ENCODE assay signal across 21 cellular contexts in genomic region chr18:12907258-12907925, GRCh38. TPM values are rescaled to one million over a fixed set of nuclear protein-coding genes. Genes with fewer than 3 reads are reported as not detected.
A peak's percentile ranks its signal among the peaks of the same experiment; 100 is the strongest.
DNase-seq lines count a peak whose midpoint lies in the region; ATAC-seq and TF ChIP-seq lines count a peak whose summit lies in the region.
"Had no signal": no experiment of that assay in that cellular context is flagged by ENCODE, and none has a peak within 500 bp of the region (broad histone marks: within the 10 kb centered on the region; RNA-seq: fewer than 3 reads in every experiment).

No MANE protein-coding gene starts in this region.

- intact Hi-C loops in PC-3 (cut with micrococcal nuclease), result no loop called here

- H3K9ac ChIP-seq in PC-3 (ENCODE audit: low read length), result no peak overlapping the region
- H3K9ac ChIP-seq: BLaER1 treated with 17β-estradiol and CSF1 and Interleukin-3, amounts not matched to agents 10 nM and 100 nM had no signal

- peaks cover 10% of the 10 kb centered on the region for H3K4me1 Mint-ChIP-seq in stimulated activated memory B cell treated with anti-CD40 and anti-IgM and Interleukin-4, amounts not matched to agents 10 μg/mL and 1 μg/mL and 100 μg/mL, for 72 hours

- CTCF ChIA-PET in PC-3 (lab: Charles Lee), result no interaction called here

- H3K27ac Mint-ChIP-seq in stimulated activated memory B cell treated with anti-CD40 and anti-IgM and Interleukin-4, amounts not matched to agents 10 μg/mL and 1 μg/mL and 100 μg/mL, for 72 hours, result no peak overlapping the region
- H3K27ac Mint-ChIP-seq: activated CD4-positive, alpha-beta T cell treated with anti-CD3 and anti-CD28 coated beads for 36 hours had no signal

- H2AFZ ChIP-seq in PC-3 (ENCODE audit: low read length), result 0 out of 2 replicates have a peak overlapping the region, but pooled peaks have one; percentile 3

- H3K4me3 Mint-ChIP-seq in stimulated activated memory B cell treated with anti-CD40 and anti-IgM and Interleukin-4, amounts not matched to agents 10 μg/mL and 1 μg/mL and 100 μg/mL, for 72 hours, result no peak overlapping the region
- H3K4me3 Mint-ChIP-seq: activated CD4-positive, alpha-beta T cell treated with anti-CD3 and anti-CD28 coated beads for 36 hours; immature natural killer cell had no signal

- H3K36me3 Mint-ChIP-seq in stimulated activated memory B cell treated with anti-CD40 and anti-IgM and Interleukin-4, amounts not matched to agents 10 μg/mL and 1 μg/mL and 100 μg/mL, for 72 hours, result no peaks in the 10 kb centered on the region
- H3K36me3 Mint-ChIP-seq: immature natural killer cell had no signal

- H3K9me3 ChIP-seq in PC-3 (ENCODE audit: low read length), result no peaks in the 10 kb centered on the region
- H3K9me3 ChIP-seq: body of pancreas, upper lobe of right lung had no signal

- no peaks in the 10 kb centered on the region for H3F3A ChIP-seq in PC-3 (ENCODE audit: low read length, unreplicated experiment)

- H3K9me3 Mint-ChIP-seq in stimulated activated memory B cell treated with anti-CD40 and anti-IgM and Interleukin-4, amounts not matched to agents 10 μg/mL and 1 μg/mL and 100 μg/mL, for 72 hours, result no peaks in the 10 kb centered on the region

- no peaks in the 10 kb centered on the region for H3K9me2 ChIP-seq in PC-3 (replicated peaks; ENCODE audit: low read length)

- no TSS peak for BruUV-seq in PC-3 (replicated peaks; lab: Mats Ljungman, UMichigan)

- H4K20me1 ChIP-seq in PC-3 (ENCODE audit: low read length), result no peaks in the 10 kb centered on the region
- H4K20me1 ChIP-seq: BLaER1 treated with 17β-estradiol and CSF1 and Interleukin-3, amounts not matched to agents 10 nM and 100 nM had no signal

- H3K27ac ChIP-seq in PC-3 (ENCODE audit: low read length) (no peak overlapping the region), coronary artery (peak overlapping the region; percentile 73 to 74)
- H3K27ac ChIP-seq: BLaER1 treated with 17β-estradiol and CSF1 and Interleukin-3, amounts not matched to agents 10 nM and 100 nM; body of pancreas; upper lobe of right lung had no signal

- POLR2A ChIA-PET in PC-3 (lab: Charles Lee; ENCODE audit: unreplicated experiment), result no interaction called here

- DNase-seq in PC-3 (no peak), coronary artery (ENCODE audit: low spot score) (no peak), left kidney (ENCODE audit: low read depth, low spot score) (peak; percentile 18), smooth muscle cell of the brain vasculature (ENCODE audit: low read depth, low spot score) (peak; percentile 52), superior temporal gyrus (ENCODE audit: extremely low spot score) (no peak), NCI-H1105 (lab: John Stamatoyannopoulos, UW) (no peak)
- DNase-seq: activated CD4-positive, alpha-beta T cell treated with anti-CD3 and anti-CD28 coated beads for 36 hours; body of pancreas; DMS153; effector CD8-positive, alpha-beta T cell; immature natural killer cell; NCI-H2029 treated with DMSO at 0.1 percent for 48 hours; NCI-H510A treated with DMSO at 0.1 percent for 48 hours; nucleus accumbens; small intestine; T1000; upper lobe of right lung had no signal

- no peaks in the 10 kb centered on the region for H3K79me2 ChIP-seq in PC-3 (ENCODE audit: low read length)

- TF ChIP-seq CTCF in PC-3 (conservative IDR thresholded peaks at IDR 0.05; ENCODE audit: low read depth, low read length), result no peak
- no peak for TF ChIP-seq CTCF in coronary artery (IDR thresholded peaks at IDR 0.05)

- no peak for ATAC-seq in PC-3
- no peak for ATAC-seq in stimulated activated memory B cell treated with anti-CD40 and anti-IgM and Interleukin-4, amounts not matched to agents 10 μg/mL and 1 μg/mL and 100 μg/mL, for 72 hours
- ATAC-seq in HG03432 (IDR thresholded peaks at IDR 0.05; ENCODE audit: unreplicated experiment), result no peak
- ATAC-seq: activated CD4-positive, alpha-beta T cell treated with anti-CD3 and anti-CD28 coated beads for 36 hours; body of pancreas; gastroesophageal sphincter; upper lobe of right lung had no signal

- no peaks in the 10 kb centered on the region for H3K4me1 ChIP-seq in PC-3 (ENCODE audit: insufficient read depth, low read length)
- H3K4me1 ChIP-seq: upper lobe of right lung had no signal

- peaks cover 15% of the 10 kb centered on the region for H3K27me3 Mint-ChIP-seq in stimulated activated memory B cell treated with anti-CD40 and anti-IgM and Interleukin-4, amounts not matched to agents 10 μg/mL and 1 μg/mL and 100 μg/mL, for 72 hours

- peaks cover 23% of the 10 kb centered on the region for H3K27me3 ChIP-seq in PC-3 (ENCODE audit: low read length)
- H3K27me3 ChIP-seq: upper lobe of right lung had no signal

- H3K4me3 ChIP-seq in PC-3 (ENCODE audit: low read length) (no peak overlapping the region), coronary artery (peak overlapping the region; percentile 57)
- H3K4me3 ChIP-seq: BLaER1 treated with 17β-estradiol and CSF1 and Interleukin-3, amounts not matched to agents 10 nM and 100 nM; body of pancreas; gastroesophageal sphincter; upper lobe of right lung had no signal

- no peaks in the 10 kb centered on the region for H3K36me3 ChIP-seq in PC-3 (ENCODE audit: low read depth, low read length)
- H3K36me3 ChIP-seq: gastroesophageal sphincter, upper lobe of right lung had no signal

- H3K4me2 ChIP-seq in PC-3 (ENCODE audit: low read length), result no peak overlapping the region
- H3K4me2 ChIP-seq: BLaER1 treated with 17β-estradiol and CSF1 and Interleukin-3, amounts not matched to agents 10 nM and 100 nM had no signal

RNA-seq across cellular contexts. Expression of gene PTPN2, which starts 23.4 kb away (rescaled TPM):
- total RNA-seq in PC-3 (2014; rRNA removed), result 59.8 and 62.4 TPM in 2 replicates

RNA-seq across cellular contexts. Expression of gene SEH1L, which starts 40.4 kb away (rescaled TPM):
- 61.2 TPM in 2 replicates for total RNA-seq in PC-3 (2014; rRNA removed)

Comparison
In these comparisons a context has a peak if more than half of its experiments do, and no peak if none do; other contexts are left out.
1. DNase-seq: peak in left kidney (single experiment) and smooth muscle cell of the brain vasculature (single experiment); none in PC-3 (single experiment), coronary artery (single experiment), superior temporal gyrus (single experiment) and NCI-H1105 (single experiment).